ENCODE assay signal across 8 cellular contexts in the genomic region with DNA sequence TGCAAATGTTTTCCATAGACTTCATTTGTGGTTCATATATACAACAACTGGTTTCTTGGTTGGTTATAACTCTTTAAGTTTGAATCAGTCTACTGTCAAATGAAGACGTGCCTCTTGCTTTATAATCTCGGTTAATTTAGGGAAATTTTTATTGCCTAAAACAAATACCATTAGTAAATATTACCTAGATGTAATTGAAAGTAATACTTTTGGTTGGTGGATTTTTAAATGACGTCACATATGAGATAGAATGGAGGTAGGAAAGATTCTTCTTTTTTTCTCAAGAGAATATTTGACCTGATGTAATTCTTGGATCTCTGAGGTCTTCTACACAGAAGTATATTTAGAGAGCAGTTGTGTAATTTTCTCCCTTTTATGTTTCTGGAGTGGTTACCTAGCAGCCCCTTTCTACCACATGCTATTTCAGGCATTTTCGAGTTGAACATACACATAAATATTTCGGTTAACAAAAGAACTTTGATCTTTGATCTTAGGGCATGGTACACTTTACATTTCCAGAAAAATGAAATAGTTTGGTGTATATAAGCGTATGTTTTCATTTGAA. TPM values are rescaled to one million over a fixed set of nuclear protein-coding genes. Genes with fewer than 3 reads are reported as not detected.
DNase-seq lines count a peak whose midpoint lies in the region; ATAC-seq and TF ChIP-seq lines count a peak whose summit lies in the region.

No MANE protein-coding gene starts in this region.

- H3K9me3 Mint-ChIP-seq in activated T-helper 2 cell treated with anti-CD3 and anti-CD28 coated beads, Interferon-gamma antibody, Interleukin-2, Interleukin-4, amounts not matched to agents 10 μg/mL and 5 μg/mL and 100 μg/mL, durations not matched to agents 14 hours and 24 hours and 36 hours = peaks cover 10% of the 10 kb centered on the region
- H3K9me3 Mint-ChIP-seq in stimulated activated naive B cell treated with anti-CD40 and anti-IgM and Interleukin-4, amounts not matched to agents 10 μg/mL and 1 μg/mL and 100 μg/mL, for 72 hours = peaks cover 4 to 9% of the 10 kb centered on the region in 2 donors

- H3K27me3 Mint-ChIP-seq in activated T-helper 2 cell treated with anti-CD3 and anti-CD28 coated beads, Interferon-gamma antibody, Interleukin-2, Interleukin-4, amounts not matched to agents 10 μg/mL and 5 μg/mL and 100 μg/mL, durations not matched to agents 14 hours and 24 hours and 36 hours (ENCODE audit: low read depth) = no peaks in the 10 kb centered on the region
- H3K27me3 Mint-ChIP-seq in stimulated activated naive B cell treated with anti-CD40 and anti-IgM and Interleukin-4, amounts not matched to agents 10 μg/mL and 1 μg/mL and 100 μg/mL, for 72 hours = no peaks in the 10 kb centered on the region

- H3K27ac Mint-ChIP-seq in activated T-helper 2 cell treated with anti-CD3 and anti-CD28 coated beads, Interferon-gamma antibody, Interleukin-2, Interleukin-4, amounts not matched to agents 10 μg/mL and 5 μg/mL and 100 μg/mL, durations not matched to agents 14 hours and 24 hours and 36 hours = peak overlapping the region; percentile 96
- H3K27ac Mint-ChIP-seq in stimulated activated naive B cell treated with anti-CD40 and anti-IgM and Interleukin-4, amounts not matched to agents 10 μg/mL and 1 μg/mL and 100 μg/mL, for 72 hours = peak overlapping the region; percentile 97

- no peaks in the 10 kb centered on the region for H3K9me3 ChIP-seq in hepatocyte (ENCODE audit: low read depth)

- intact Hi-C loops in activated T-helper 2 cell treated with anti-CD3 and anti-CD28 coated beads, Interferon-gamma antibody, Interleukin-2, Interleukin-4, amounts not matched to agents 10 μg/mL and 5 μg/mL and 100 μg/mL, durations not matched to agents 14 hours and 24 hours and 36 hours (cut with micrococcal nuclease) = loop anchor here (1.0 to 5.0 kb wide), 7 partner anchors 18 to 585 kb away; a partner anchor contains a TSS

- WGBS in hepatocyte (ENCODE audit: low lambda C conversion rate, missing lambda C conversion rate) = 7% methylated on average over 6 of the region's 6 CpGs

- no peaks in the 10 kb centered on the region for H3K9me2 ChIP-seq in hepatocyte (replicated peaks; ENCODE audit: insufficient read depth)

- H4K20me1 ChIP-seq in KMS-11 (ENCODE audit: insufficient read depth) = no peaks in the 10 kb centered on the region
- H4K20me1 ChIP-seq in hepatocyte (ENCODE audit: insufficient read depth, poor library complexity, severe bottlenecking) = no peaks in the 10 kb centered on the region

- H3K36me3 Mint-ChIP-seq in activated T-helper 2 cell treated with anti-CD3 and anti-CD28 coated beads, Interferon-gamma antibody, Interleukin-2, Interleukin-4, amounts not matched to agents 10 μg/mL and 5 μg/mL and 100 μg/mL, durations not matched to agents 14 hours and 24 hours and 36 hours (ENCODE audit: low read depth) = peaks cover 40% of the 10 kb centered on the region
- peaks cover 36 to 59% of the 10 kb centered on the region in 2 donors for H3K36me3 Mint-ChIP-seq in stimulated activated naive B cell treated with anti-CD40 and anti-IgM and Interleukin-4, amounts not matched to agents 10 μg/mL and 1 μg/mL and 100 μg/mL, for 72 hours

- H3K9ac ChIP-seq in KMS-11 = peak overlapping the region; percentile 86

- H3K36me3 ChIP-seq in GM06990 (ENCODE audit: control insufficient read depth, insufficient read depth, low read length) (peaks cover 2% of the 10 kb centered on the region), KMS-11 (ENCODE audit: insufficient read depth) (no peaks in the 10 kb centered on the region), hepatocyte (replicated peaks; ENCODE audit: insufficient read depth, low read depth) (no peaks in the 10 kb centered on the region)

- H2AFZ ChIP-seq in KMS-11 (ENCODE audit: low read depth) (no peak overlapping the region; the same call in 1 of the 2 replicates), hepatocyte (no peak overlapping the region)

- peak overlapping the region; percentile 70 for H3K4me3 ChIP-seq in GM06990 (replicated peaks; ENCODE audit: low read depth, low read length)
- H3K4me3 ChIP-seq in KMS-11 (IDR thresholded peaks at IDR 0.05; ENCODE audit: insufficient read depth, low read depth, low read length) = no peak overlapping the region
- peak overlapping the region; percentile 44 for H3K4me3 ChIP-seq in hepatocyte

- no peak for TF ChIP-seq CTCF in GM06990 (IDR thresholded peaks at IDR 0.05; ENCODE audit: insufficient read depth, low read length, poor library complexity, severe bottlenecking)
- TF ChIP-seq CTCF in KMS-11 (conservative IDR thresholded peaks at IDR 0.05; ENCODE audit: low read depth, low read length) = no peak
- no peak for TF ChIP-seq CTCF in hepatocyte (IDR thresholded peaks at IDR 0.05; ENCODE audit: poor library complexity)

- DNase-seq in GM06990 (ENCODE audit: extremely low read depth, insufficient read length) = peak; percentile 71
- no peak for DNase-seq in activated T-helper 2 cell treated with anti-CD3 and anti-CD28 coated beads, Interferon-gamma antibody, Interleukin-2, Interleukin-4, amounts not matched to agents 10 μg/mL and 5 μg/mL and 100 μg/mL, durations not matched to agents 14 hours and 24 hours and 36 hours (ENCODE audit: low spot score)
- peak; percentile 43 for DNase-seq in hepatocyte (ENCODE audit: low spot score)
- DNase-seq in stimulated activated naive B cell treated with anti-CD40 and anti-IgM and Interleukin-4, amounts not matched to agents 10 μg/mL and 1 μg/mL and 100 μg/mL, for 72 hours = no peak
- DNase-seq in SHP77 (lab: John Stamatoyannopoulos, UW) = no peak
- no peak for DNase-seq in mucosa of gallbladder (ENCODE audit: low spot score)

- ATAC-seq in GM21390 (IDR thresholded peaks at IDR 0.05; ENCODE audit: unreplicated experiment) = peak; percentile 36
- peak; percentile 30 to 41 for ATAC-seq in stimulated activated naive B cell treated with anti-CD40 and anti-IgM and Interleukin-4, amounts not matched to agents 10 μg/mL and 1 μg/mL and 100 μg/mL, for 72 hours (replicated peaks)

- peaks cover 42% of the 10 kb centered on the region for H3K4me1 Mint-ChIP-seq in activated T-helper 2 cell treated with anti-CD3 and anti-CD28 coated beads, Interferon-gamma antibody, Interleukin-2, Interleukin-4, amounts not matched to agents 10 μg/mL and 5 μg/mL and 100 μg/mL, durations not matched to agents 14 hours and 24 hours and 36 hours (ENCODE audit: low read depth)
- peaks cover 11 to 24% of the 10 kb centered on the region in 2 donors for H3K4me1 Mint-ChIP-seq in stimulated activated naive B cell treated with anti-CD40 and anti-IgM and Interleukin-4, amounts not matched to agents 10 μg/mL and 1 μg/mL and 100 μg/mL, for 72 hours

- H3K4me2 ChIP-seq in KMS-11 (peak overlapping the region; percentile 57), hepatocyte (peak overlapping the region; percentile 70)

- H3K79me2 ChIP-seq in KMS-11 (ENCODE audit: insufficient read depth, low read depth) (peaks cover 63% of the 10 kb centered on the region), hepatocyte (peaks cover 58% of the 10 kb centered on the region)

- H3K27me3 ChIP-seq in GM06990 (replicated peaks; ENCODE audit: control insufficient read depth, insufficient read depth, low read length) (no peaks in the 10 kb centered on the region), KMS-11 (ENCODE audit: insufficient read depth, low read depth) (no peaks in the 10 kb centered on the region), hepatocyte (no peaks in the 10 kb centered on the region)

- H3K4me1 ChIP-seq in KMS-11 (ENCODE audit: low read depth, poor library complexity, severe bottlenecking) (peaks cover 35% of the 10 kb centered on the region), hepatocyte (ENCODE audit: insufficient read depth) (no peaks in the 10 kb centered on the region)

- H3K27ac ChIP-seq in KMS-11 (peak overlapping the region; percentile 100), hepatocyte (peak overlapping the region; percentile 94)

- peak overlapping the region; percentile 88 for H3K4me3 Mint-ChIP-seq in activated T-helper 2 cell treated with anti-CD3 and anti-CD28 coated beads, Interferon-gamma antibody, Interleukin-2, Interleukin-4, amounts not matched to agents 10 μg/mL and 5 μg/mL and 100 μg/mL, durations not matched to agents 14 hours and 24 hours and 36 hours (ENCODE audit: low read depth)
- H3K4me3 Mint-ChIP-seq in stimulated activated naive B cell treated with anti-CD40 and anti-IgM and Interleukin-4, amounts not matched to agents 10 μg/mL and 1 μg/mL and 100 μg/mL, for 72 hours = peak overlapping the region; percentile 81 to 87

RNA-seq across cellular contexts. Expression of a gene that starts 1.7 kb away (rescaled TPM):
- total RNA-seq in activated T-helper 2 cell treated with anti-CD3 and anti-CD28 coated beads, Interferon-gamma antibody, Interleukin-2, Interleukin-4, amounts not matched to agents 10 μg/mL and 5 μg/mL and 100 μg/mL, durations not matched to agents 14 hours and 24 hours and 36 hours = 81.2 and 82.1 TPM in 2 replicates
- total RNA-seq in hepatocyte (46.4 and 52.5 TPM in 2 replicates), mucosa of gallbladder (70.6 TPM)
- polyA plus RNA-seq in hepatocyte = 24.8 and 28.8 TPM in 2 replicates

Comparison
In these comparisons a context has a peak if more than half of its experiments do, and no peak if none do; other contexts are left out.
1. DNase-seq: peak in GM06990 (single experiment) and hepatocyte (single experiment); none in activated T-helper 2 cell treated with anti-CD3 and anti-CD28 coated beads, Interferon-gamma antibody, Interleukin-2, Interleukin-4, amounts not matched to agents 10 μg/mL and 5 μg/mL and 100 μg/mL, durations not matched to agents 14 hours and 24 hours and 36 hours (single experiment), stimulated activated naive B cell treated with anti-CD40 and anti-IgM and Interleukin-4, amounts not matched to agents 10 μg/mL and 1 μg/mL and 100 μg/mL, for 72 hours (single experiment), SHP77 (0 of 2) and mucosa of gallbladder (single experiment).